Comparison of ENCODE assay signal across 8 cellular contexts in genomic region chr3:128726691-128727031, GRCh38. TPM values are rescaled to one million over a fixed set of nuclear protein-coding genes. Genes with fewer than 3 reads are reported as not detected.
DNase-seq lines count a peak whose midpoint lies in the region; ATAC-seq, FAIRE-seq and TF ChIP-seq lines count a peak whose summit lies in the region.

No MANE protein-coding gene starts in this region.

- TF ChIP-seq CTCF in GM12878 (IDR thresholded peaks at IDR 0.05 in 2 of 3, conservative IDR thresholded peaks at IDR 0.05 in 1 of 3; ENCODE audit: control insufficient read depth in 2 of 3, extremely low read depth in 1 of 3, insufficient read depth in 1 of 3, low read depth in 3 of 3, low read length in 3 of 3) = no peak

- RAD21 ChIA-PET in GM12878 (lab: Charles Lee; ENCODE audit: unreplicated experiment) = interaction anchor here (3.8 kb wide), 1 partner anchor 46 kb away, joined by 14 read pairs; no protein-coding TSS in a partner anchor

- H3K36me3 ChIP-seq in GM12878 (ENCODE audit: control insufficient read depth in 2 of 2, insufficient read depth in 2 of 2, low read length in 1 of 2) = no peaks in the 10 kb centered on the region

- peaks cover 12% of the 10 kb centered on the region for H3K4me1 ChIP-seq in GM12878 (ENCODE audit: control insufficient read depth, insufficient read depth, low read length)

- ATAC-seq in HG03135 (IDR thresholded peaks at IDR 0.05; ENCODE audit: unreplicated experiment) (peak; percentile 11), GM12878 (no peak; the same call in 1 of the 3 replicates)

- H3K27ac ChIP-seq in GM12878 (ENCODE audit: control insufficient read depth, insufficient read depth) = peak overlapping the region; percentile 86

- POLR2A ChIA-PET in GM12878 (lab: Charles Lee) = interaction anchor here (1.7 to 2.9 kb wide), 3 partner anchors 8 to 73 kb away, joined by 4 to 11 read pairs (median 4); no protein-coding TSS in a partner anchor

- FAIRE-seq in GM12891 (lab: Jason Lieb, UNC) (peak; percentile 74), GM12878 (lab: Jason Lieb, UNC) (no peak), GM12892 (lab: Jason Lieb, UNC) (no peak)

- H3K9ac ChIP-seq in GM12878 (ENCODE audit: control insufficient read depth, insufficient read depth, low read length) = peak overlapping the region; percentile 94

- in situ Hi-C loops in GM12878 (cut with MboI) = no loop called here

- TF ChIP-seq POLR2A in GM12891 (IDR thresholded peaks at IDR 0.05; ENCODE audit: low read depth, low read length) (no peak), GM12878 (IDR thresholded peaks at IDR 0.05; ENCODE audit: low read depth, low read length) (no peak), GM12892 (IDR thresholded peaks at IDR 0.05; ENCODE audit: low read depth, low read length) (no peak)

- H3K36me3 Mint-ChIP-seq in T-helper 2 cell treated with Interferon-gamma antibody and Interleukin-4, amounts not matched to agents 5 μg/mL and 100 μg/mL, for 36 hours (ENCODE audit: low read depth) = peaks cover 18% of the 10 kb centered on the region

- H3K27me3 Mint-ChIP-seq in T-helper 2 cell treated with Interferon-gamma antibody and Interleukin-4, amounts not matched to agents 5 μg/mL and 100 μg/mL, for 36 hours (ENCODE audit: low read depth) = peaks cover 2% of the 10 kb centered on the region

- SMC1A ChIA-PET in GM12878 (lab: Charles Lee; ENCODE audit: uncharacterized antibody, unreplicated experiment) = interaction anchor here (1.2 to 4.0 kb wide), 3 partner anchors 10 to 61 kb away, joined by 9 to 26 read pairs (median 10); no protein-coding TSS in a partner anchor

- no peak for TF ChIP-seq RAD21 in GM12878 (IDR thresholded peaks at IDR 0.05; ENCODE audit: insufficient read depth, low read depth, low read length)

- H3K9me3 ChIP-seq in GM12878 (replicated peaks; ENCODE audit: control insufficient read depth, insufficient read depth, low read length) = no peaks in the 10 kb centered on the region

- H3K79me2 ChIP-seq in GM12878 (ENCODE audit: control insufficient read depth, insufficient read depth, low read length) = peaks cover 59% of the 10 kb centered on the region

- H3K4me1 Mint-ChIP-seq in T-helper 2 cell treated with Interferon-gamma antibody and Interleukin-4, amounts not matched to agents 5 μg/mL and 100 μg/mL, for 36 hours (ENCODE audit: low read depth) = peaks cover 50% of the 10 kb centered on the region

- no TSS peak for BruUV-seq in GM12878 (replicated peaks; lab: Mats Ljungman, UMichigan)

- H3K4me2 ChIP-seq in GM12878 (ENCODE audit: control insufficient read depth, insufficient read depth) = peak overlapping the region; percentile 82

- DNase-seq in GM12891 (ENCODE audit: insufficient read length, low spot score) = no peak
- peak; percentile 62 for DNase-seq in T-helper 2 cell treated with Interferon-gamma antibody and Interleukin-4, amounts not matched to agents 5 μg/mL and 100 μg/mL, for 36 hours (ENCODE audit: low spot score)
- DNase-seq in GM12878 (ENCODE audit: low read depth, low spot score) = no peak
- DNase-seq in hypothalamus (lab: John Stamatoyannopoulos, UW) = peak in 41 of 51 donors; percentile 3 to 72 (median 31)
- peak; percentile 59 for DNase-seq in renal cortical epithelial cell (ENCODE audit: low read depth)
- no peak for DNase-seq in NCI-H2029 treated with DMSO at 0.1 percent for 48 hours (lab: John Stamatoyannopoulos, UW)
- DNase-seq in GM12892 (ENCODE audit: insufficient read length) = no peak

- peak overlapping the region; percentile 91 for H3K27ac Mint-ChIP-seq in T-helper 2 cell treated with Interferon-gamma antibody and Interleukin-4, amounts not matched to agents 5 μg/mL and 100 μg/mL, for 36 hours

- H3K9me3 Mint-ChIP-seq in T-helper 2 cell treated with Interferon-gamma antibody and Interleukin-4, amounts not matched to agents 5 μg/mL and 100 μg/mL, for 36 hours = no peaks in the 10 kb centered on the region

- intact Hi-C loops in GM12878 (cut with micrococcal nuclease; ENCODE audit: unreplicated experiment) = loop anchor here (1.0 to 2.0 kb wide), 2 partner anchors 46 to 78 kb away; no protein-coding TSS in a partner anchor

- H4K20me1 ChIP-seq in GM12878 (ENCODE audit: control insufficient read depth, insufficient read depth) = peaks cover 8% of the 10 kb centered on the region

- H3K27me3 ChIP-seq in GM12878 (replicated peaks in 1 of 2; ENCODE audit: control insufficient read depth in 2 of 2, insufficient read depth in 2 of 2, low read length in 1 of 2) = no peaks in the 10 kb centered on the region

- peak overlapping the region; percentile 88 for H3K4me3 Mint-ChIP-seq in T-helper 2 cell treated with Interferon-gamma antibody and Interleukin-4, amounts not matched to agents 5 μg/mL and 100 μg/mL, for 36 hours

- no peak overlapping the region for H2AFZ ChIP-seq in GM12878 (ENCODE audit: control insufficient read depth, low read depth, low read length)

- CTCF ChIA-PET in GM12878 (lab: Yijun Ruan, JAX) = interaction anchor here (1.4 to 2.1 kb wide), 4 partner anchors 46 to 68 kb away, joined by 8 to 15 read pairs (median 9); no protein-coding TSS in a partner anchor

- no peak for TF ChIP-seq EP300 in GM12878 (IDR thresholded peaks at IDR 0.05; ENCODE audit: borderline replicate concordance in 1 of 2, control insufficient read depth in 1 of 2, low read depth in 2 of 2, low read length in 2 of 2)

- H3K4me3 ChIP-seq in GM12878 = peak overlapping the region; percentile 79

- WGBS in GM12878 (ENCODE audit: insufficient coverage, insufficient replicate concordance, low lambda C conversion rate, missing lambda C conversion rate) = under 1% methylated on average over 12 of the region's 24 CpGs

TF ChIP-seq in GM12891, 5 proteins besides CTCF, POLR2A, EP300 and RAD21:
- TF ChIP-seq POLR2AphosphoS5 (IDR thresholded peaks at IDR 0.05; ENCODE audit: low read depth, low read length) (no peak), POU2F2 (IDR thresholded peaks at IDR 0.05; ENCODE audit: low read depth, low read length) (no peak), SPI1 (IDR thresholded peaks at IDR 0.05; ENCODE audit: low read depth, low read length) (no peak), PAX5 (IDR thresholded peaks at IDR 0.05; ENCODE audit: insufficient read depth, low read length, severe bottlenecking) (no peak), TAF1 (IDR thresholded peaks at IDR 0.05; ENCODE audit: low read depth, low read length) (no peak)

TF ChIP-seq in GM12878, 131 proteins besides CTCF, POLR2A, EP300 and RAD21 (continues in another document):
- peak; percentile 82 for TF ChIP-seq USF1 (IDR thresholded peaks at IDR 0.05; ENCODE audit: borderline replicate concordance, extremely low read length, insufficient read depth, low read depth, low read length)
- peak; percentile 44; the same call in 1 of the 2 replicates for TF ChIP-seq ATF3 (IDR thresholded peaks at IDR 0.05; ENCODE audit: borderline replicate concordance, extremely low read depth, low read depth, low read length)
- peak; percentile 72 to 93 for TF ChIP-seq BHLHE40 (IDR thresholded peaks at IDR 0.05; ENCODE audit: borderline replicate concordance in 1 of 2, low read depth in 2 of 2, low read length in 1 of 2)
- TF ChIP-seq, protein P1, sequence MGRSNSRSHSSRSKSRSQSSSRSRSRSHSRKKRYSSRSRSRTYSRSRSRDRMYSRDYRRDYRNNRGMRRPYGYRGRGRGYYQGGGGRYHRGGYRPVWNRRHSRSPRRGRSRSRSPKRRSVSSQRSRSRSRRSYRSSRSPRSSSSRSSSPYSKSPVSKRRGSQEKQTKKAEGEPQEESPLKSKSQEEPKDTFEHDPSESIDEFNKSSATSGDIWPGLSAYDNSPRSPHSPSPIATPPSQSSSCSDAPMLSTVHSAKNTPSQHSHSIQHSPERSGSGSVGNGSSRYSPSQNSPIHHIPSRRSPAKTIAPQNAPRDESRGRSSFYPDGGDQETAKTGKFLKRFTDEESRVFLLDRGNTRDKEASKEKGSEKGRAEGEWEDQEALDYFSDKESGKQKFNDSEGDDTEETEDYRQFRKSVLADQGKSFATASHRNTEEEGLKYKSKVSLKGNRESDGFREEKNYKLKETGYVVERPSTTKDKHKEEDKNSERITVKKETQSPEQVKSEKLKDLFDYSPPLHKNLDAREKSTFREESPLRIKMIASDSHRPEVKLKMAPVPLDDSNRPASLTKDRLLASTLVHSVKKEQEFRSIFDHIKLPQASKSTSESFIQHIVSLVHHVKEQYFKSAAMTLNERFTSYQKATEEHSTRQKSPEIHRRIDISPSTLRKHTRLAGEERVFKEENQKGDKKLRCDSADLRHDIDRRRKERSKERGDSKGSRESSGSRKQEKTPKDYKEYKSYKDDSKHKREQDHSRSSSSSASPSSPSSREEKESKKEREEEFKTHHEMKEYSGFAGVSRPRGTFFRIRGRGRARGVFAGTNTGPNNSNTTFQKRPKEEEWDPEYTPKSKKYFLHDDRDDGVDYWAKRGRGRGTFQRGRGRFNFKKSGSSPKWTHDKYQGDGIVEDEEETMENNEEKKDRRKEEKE (IDR thresholded peaks at IDR 0.05) = no peak

RNA-seq across cellular contexts. Expression of gene RAB7A, which starts 0.7 kb away (rescaled TPM):
- polyA plus RNA-seq in GM12891 (2012; ENCODE audit: low read depth, missing spikeins) = 96.8 TPM
- total RNA-seq in GM12878 (2013; cell fraction: nucleolus; rRNA removed) = 50.5 and 54.9 TPM in 2 replicates
- 42.2 and 44.4 TPM in 2 replicates for total RNA-seq in GM12878 (2014; rRNA removed)
- 73.7 and 75.3 TPM in 2 replicates for total RNA-seq in GM12878 (2014; rRNA removed; fragmentation: Illumina TruSeq; extraction: Trizol)
- 151 and 171 TPM in 2 replicates for total RNA-seq in GM12878 (2021)
- polyA plus RNA-seq in GM12878 (2011; ENCODE audit: low read depth) = 84.8 TPM
- 212 and 237 TPM in 2 replicates for polyA plus RNA-seq in GM12878 (2011; rRNA removed)
- 163 and 202 TPM in 2 replicates for polyA plus RNA-seq in GM12878 (2011; cell fraction: cytosol; rRNA removed)
- 39.0 and 42.1 TPM in 2 replicates for polyA plus RNA-seq in GM12878 (2011; cell fraction: nucleus; rRNA removed)
- polyA plus RNA-seq in GM12878 (2012) = 118 and 135 TPM in 2 replicates
- 200 and 201 TPM in 2 replicates for polyA plus RNA-seq in GM12878 (2014; fragmentation: Illumina TruSeq; extraction: Trizol)
- 10 to 100 TPM; 40.3 to 43.0 TPM for polyA plus RNA-seq in GM12878 (2014; fragmentation: Nextera tagmentation; extraction: Ambion mirVana)
- polyA plus RNA-seq in GM12878 (2014; rRNA removed) = 136 and 148 TPM in 2 replicates
- polyA plus RNA-seq in GM12878 (2016; fragmentation: Nextera tagmentation; extraction: Ambion mirVana) = 100 to 1,000 TPM; 175 to 183 TPM
- polyA minus RNA-seq in GM12878 (2011; rRNA and poly(A)+ RNA removed) = 132 and 142 TPM in 2 replicates
- 53.9 and 75.5 TPM in 2 replicates for polyA minus RNA-seq in GM12878 (2011; cell fraction: cytosol; rRNA and poly(A)+ RNA removed)
- 15.8 and 25.5 TPM in 2 replicates for polyA minus RNA-seq in GM12878 (2011; cell fraction: nucleus; rRNA and poly(A)+ RNA removed)
- 33.9 and 100.0 TPM in 2 replicates for total RNA-seq in renal cortical epithelial cell
- 102 TPM for polyA plus RNA-seq in GM12892 (2012; ENCODE audit: missing spikeins)

Comparison
In these comparisons a context has a peak if more than half of its experiments do, and no peak if none do; other contexts are left out.
1. DNase-seq: peak in T-helper 2 cell treated with Interferon-gamma antibody and Interleukin-4, amounts not matched to agents 5 μg/mL and 100 μg/mL, for 36 hours (single experiment), hypothalamus (41 of 51) and renal cortical epithelial cell (single experiment); none in GM12891 (single experiment), GM12878 (single experiment), NCI-H2029 treated with DMSO at 0.1 percent for 48 hours (single experiment) and GM12892 (single experiment).